Comparison of ENCODE assay signal across 4 cellular contexts in genomic region chr9:125797857-125798399, GRCh38.
TF ChIP-seq lines count a peak whose summit lies in the region.

No MANE protein-coding gene starts in this region.

TF ChIP-seq in SK-N-SH, 30 proteins besides CTCF, POLR2A, EP300 and RAD21:
- no peak for TF ChIP-seq TEAD4 (IDR thresholded peaks at IDR 0.05; ENCODE audit: borderline replicate concordance, insufficient read depth)
- TF ChIP-seq NRF1 (IDR thresholded peaks at IDR 0.05; ENCODE audit: low read depth, low read length) = no peak
- TF ChIP-seq FOXJ3 (CRISPR knock-in tag; IDR thresholded peaks at IDR 0.05) = no peak
- TF ChIP-seq IRF3 (IDR thresholded peaks at IDR 0.05; ENCODE audit: low read depth, low read length) = no peak

TF ChIP-seq in SK-N-SH treated with all-trans-retinoic acid at 6 μM for 48 hours, 23 proteins besides CTCF, POLR2A, EP300 and RAD21:
- TF ChIP-seq SNAI2 (CRISPR knock-in tag; IDR thresholded peaks at IDR 0.05) = no peak
- TF ChIP-seq ISL1 (CRISPR knock-in tag; IDR thresholded peaks at IDR 0.05) = no peak
- TF ChIP-seq RARB (CRISPR knock-in tag; IDR thresholded peaks at IDR 0.05) = no peak
- no peak for TF ChIP-seq ESRRG (CRISPR knock-in tag; IDR thresholded peaks at IDR 0.05)
- no peak for TF ChIP-seq OSR1 (CRISPR knock-in tag; IDR thresholded peaks at IDR 0.05)
- no peak for TF ChIP-seq ZFP30 (CRISPR knock-in tag; IDR thresholded peaks at IDR 0.05)
- no peak for TF ChIP-seq TCF4 (CRISPR knock-in tag; IDR thresholded peaks at IDR 0.05; ENCODE audit: borderline replicate concordance)
- TF ChIP-seq, protein P1, sequence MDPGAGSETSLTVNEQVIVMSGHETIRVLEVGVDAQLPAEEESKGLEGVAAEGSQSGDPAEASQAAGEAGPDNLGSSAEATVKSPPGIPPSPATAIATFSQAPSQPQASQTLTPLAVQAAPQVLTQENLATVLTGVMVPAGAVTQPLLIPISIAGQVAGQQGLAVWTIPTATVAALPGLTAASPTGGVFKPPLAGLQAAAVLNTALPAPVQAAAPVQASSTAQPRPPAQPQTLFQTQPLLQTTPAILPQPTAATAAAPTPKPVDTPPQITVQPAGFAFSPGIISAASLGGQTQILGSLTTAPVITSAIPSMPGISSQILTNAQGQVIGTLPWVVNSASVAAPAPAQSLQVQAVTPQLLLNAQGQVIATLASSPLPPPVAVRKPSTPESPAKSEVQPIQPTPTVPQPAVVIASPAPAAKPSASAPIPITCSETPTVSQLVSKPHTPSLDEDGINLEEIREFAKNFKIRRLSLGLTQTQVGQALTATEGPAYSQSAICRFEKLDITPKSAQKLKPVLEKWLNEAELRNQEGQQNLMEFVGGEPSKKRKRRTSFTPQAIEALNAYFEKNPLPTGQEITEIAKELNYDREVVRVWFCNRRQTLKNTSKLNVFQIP (CRISPR knock-in tag; IDR thresholded peaks at IDR 0.05; ENCODE audit: borderline replicate concordance, low read depth) = no peak
- TF ChIP-seq, protein P2, sequence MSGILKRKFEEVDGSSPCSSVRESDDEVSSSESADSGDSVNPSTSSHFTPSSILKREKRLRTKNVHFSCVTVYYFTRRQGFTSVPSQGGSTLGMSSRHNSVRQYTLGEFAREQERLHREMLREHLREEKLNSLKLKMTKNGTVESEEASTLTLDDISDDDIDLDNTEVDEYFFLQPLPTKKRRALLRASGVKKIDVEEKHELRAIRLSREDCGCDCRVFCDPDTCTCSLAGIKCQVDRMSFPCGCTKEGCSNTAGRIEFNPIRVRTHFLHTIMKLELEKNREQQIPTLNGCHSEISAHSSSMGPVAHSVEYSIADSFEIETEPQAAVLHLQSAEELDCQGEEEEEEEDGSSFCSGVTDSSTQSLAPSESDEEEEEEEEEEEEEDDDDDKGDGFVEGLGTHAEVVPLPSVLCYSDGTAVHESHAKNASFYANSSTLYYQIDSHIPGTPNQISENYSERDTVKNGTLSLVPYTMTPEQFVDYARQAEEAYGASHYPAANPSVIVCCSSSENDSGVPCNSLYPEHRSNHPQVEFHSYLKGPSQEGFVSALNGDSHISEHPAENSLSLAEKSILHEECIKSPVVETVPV (CRISPR knock-in tag; IDR thresholded peaks at IDR 0.05) = no peak
- TF ChIP-seq ZFP3 (CRISPR knock-in tag; IDR thresholded peaks at IDR 0.05) = no peak
- no peak for TF ChIP-seq ZNF8 (CRISPR knock-in tag; IDR thresholded peaks at IDR 0.05)
- TF ChIP-seq PPARA (CRISPR knock-in tag; IDR thresholded peaks at IDR 0.05; ENCODE audit: borderline replicate concordance) = no peak

TF ChIP-seq in GM12878, 131 proteins besides CTCF, POLR2A, EP300 and RAD21:
- TF ChIP-seq RFX5 (IDR thresholded peaks at IDR 0.05; ENCODE audit: low read depth, low read length) (no peak), PRDM15 (CRISPR knock-in tag; IDR thresholded peaks at IDR 0.05) (no peak), HCFC1 (IDR thresholded peaks at IDR 0.05; ENCODE audit: low read length) (no peak), FOXK2 (IDR thresholded peaks at IDR 0.05) (no peak), YBX1 (IDR thresholded peaks at IDR 0.05) (no peak), NBN (IDR thresholded peaks at IDR 0.05) (no peak), RBBP5 (conservative IDR thresholded peaks at IDR 0.05) (no peak), CHD2 (IDR thresholded peaks at IDR 0.05; ENCODE audit: borderline replicate concordance, low read depth, low read length) (no peak), NR2C1 (IDR thresholded peaks at IDR 0.05) (no peak), TAF1 (IDR thresholded peaks at IDR 0.05; ENCODE audit: borderline replicate concordance, low read depth, low read length) (no peak), TBL1XR1 (IDR thresholded peaks at IDR 0.05; ENCODE audit: low read depth, low read length) (no peak), PAX8 (IDR thresholded peaks at IDR 0.05) (no peak), SMAD5 (IDR thresholded peaks at IDR 0.05; ENCODE audit: low read depth) (no peak), JUND (IDR thresholded peaks at IDR 0.05; ENCODE audit: low read depth, low read length) (no peak), MXI1 (IDR thresholded peaks at IDR 0.05; ENCODE audit: low read depth, low read length) (no peak), RB1 (IDR thresholded peaks at IDR 0.05; ENCODE audit: borderline replicate concordance) (no peak), ASH2L (IDR thresholded peaks at IDR 0.05; ENCODE audit: borderline replicate concordance, low read depth) (no peak), ZZZ3 (IDR thresholded peaks at IDR 0.05; ENCODE audit: control insufficient read depth, insufficient read length, low read depth) (no peak)
TF ChIP-seq in GM12878: peak in this region for 0.

TF ChIP-seq in HepG2, 621 proteins besides CTCF, POLR2A, EP300 and RAD21:
- TF ChIP-seq BRD4 (CRISPR knock-in tag; IDR thresholded peaks at IDR 0.05) = no peak
- TF ChIP-seq, protein P3, sequence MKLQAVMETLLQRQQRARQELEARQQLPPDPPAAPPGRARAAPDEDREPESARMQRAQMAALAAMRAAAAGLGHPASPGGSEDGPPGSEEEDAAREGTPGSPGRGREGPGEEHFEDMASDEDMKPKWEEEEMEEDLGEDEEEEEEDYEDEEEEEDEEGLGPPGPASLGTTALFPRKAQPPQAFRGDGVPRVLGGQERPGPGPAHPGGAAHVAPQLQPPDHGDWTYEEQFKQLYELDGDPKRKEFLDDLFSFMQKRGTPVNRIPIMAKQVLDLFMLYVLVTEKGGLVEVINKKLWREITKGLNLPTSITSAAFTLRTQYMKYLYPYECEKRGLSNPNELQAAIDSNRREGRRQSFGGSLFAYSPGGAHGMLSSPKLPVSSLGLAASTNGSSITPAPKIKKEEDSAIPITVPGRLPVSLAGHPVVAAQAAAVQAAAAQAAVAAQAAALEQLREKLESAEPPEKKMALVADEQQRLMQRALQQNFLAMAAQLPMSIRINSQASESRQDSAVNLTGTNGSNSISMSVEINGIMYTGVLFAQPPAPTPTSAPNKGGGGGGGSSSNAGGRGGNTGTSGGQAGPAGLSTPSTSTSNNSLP (IDR thresholded peaks at IDR 0.05; ENCODE audit: low read depth, low read length) = peak; percentile 10; the same call in 1 of the 2 replicates
- TF ChIP-seq, protein P4, sequence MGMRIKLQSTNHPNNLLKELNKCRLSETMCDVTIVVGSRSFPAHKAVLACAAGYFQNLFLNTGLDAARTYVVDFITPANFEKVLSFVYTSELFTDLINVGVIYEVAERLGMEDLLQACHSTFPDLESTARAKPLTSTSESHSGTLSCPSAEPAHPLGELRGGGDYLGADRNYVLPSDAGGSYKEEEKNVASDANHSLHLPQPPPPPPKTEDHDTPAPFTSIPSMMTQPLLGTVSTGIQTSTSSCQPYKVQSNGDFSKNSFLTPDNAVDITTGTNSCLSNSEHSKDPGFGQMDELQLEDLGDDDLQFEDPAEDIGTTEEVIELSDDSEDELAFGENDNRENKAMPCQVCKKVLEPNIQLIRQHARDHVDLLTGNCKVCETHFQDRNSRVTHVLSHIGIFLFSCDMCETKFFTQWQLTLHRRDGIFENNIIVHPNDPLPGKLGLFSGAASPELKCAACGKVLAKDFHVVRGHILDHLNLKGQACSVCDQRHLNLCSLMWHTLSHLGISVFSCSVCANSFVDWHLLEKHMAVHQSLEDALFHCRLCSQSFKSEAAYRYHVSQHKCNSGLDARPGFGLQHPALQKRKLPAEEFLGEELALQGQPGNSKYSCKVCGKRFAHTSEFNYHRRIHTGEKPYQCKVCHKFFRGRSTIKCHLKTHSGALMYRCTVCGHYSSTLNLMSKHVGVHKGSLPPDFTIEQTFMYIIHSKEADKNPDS (CRISPR knock-in tag; IDR thresholded peaks at IDR 0.05) = no peak
- TF ChIP-seq ELF3 (CRISPR knock-in tag; IDR thresholded peaks at IDR 0.05) = no peak
- no peak for TF ChIP-seq SMAD3 (CRISPR knock-in tag; IDR thresholded peaks at IDR 0.05)
